Comparison of ENCODE assay signal across 8 cellular contexts in the genomic region with DNA sequence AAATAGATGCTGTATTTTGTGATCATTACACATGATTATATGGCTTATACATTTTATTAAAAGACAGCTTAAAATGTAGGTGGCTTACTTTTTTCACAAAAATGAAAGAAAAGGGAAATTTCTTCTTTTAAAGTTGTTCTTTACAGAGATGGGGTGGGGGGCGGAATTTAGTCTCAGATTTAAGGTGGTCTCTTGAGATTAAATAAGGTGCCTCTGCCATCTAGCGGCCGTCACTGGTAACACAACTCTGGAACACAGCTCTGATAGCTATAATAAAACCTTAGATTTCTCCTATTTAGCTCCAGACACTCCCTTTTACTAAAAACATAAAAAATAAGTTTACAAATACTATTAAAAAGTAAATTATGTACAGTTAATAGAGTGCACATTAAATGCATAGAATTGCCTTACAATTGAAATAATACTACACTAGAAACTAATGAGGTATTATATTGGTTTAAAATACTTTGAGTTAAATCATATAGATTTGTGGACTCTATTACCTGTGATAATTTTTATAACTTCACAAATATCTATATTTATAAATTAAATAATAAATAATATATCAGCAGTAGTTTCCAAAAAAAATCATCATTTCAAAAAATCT.
A peak's percentile ranks its signal among the peaks of the same experiment; 100 is the strongest.
DNase-seq lines count a peak whose midpoint lies in the region; ATAC-seq, FAIRE-seq and TF ChIP-seq lines count a peak whose summit lies in the region.

No MANE protein-coding gene starts in this region.

- no peaks in the 10 kb centered on the region for H3K79me2 ChIP-seq in H9 (ENCODE audit: insufficient read depth, low read length)

- no peaks in the 10 kb centered on the region for H3K27me3 Mint-ChIP-seq in H9 (ENCODE audit: low read depth)

- H3K27me3 ChIP-seq in H9 (ENCODE audit: insufficient read depth, low read length), result no peaks in the 10 kb centered on the region

- H3K27ac Mint-ChIP-seq in H9, result no peak overlapping the region

- H3K9ac ChIP-seq in H9 (ENCODE audit: extremely low read depth, insufficient read length, low read length), result no peak overlapping the region

- no peak overlapping the region for H3K4me3 ChIP-seq in fibroblast of the aortic adventitia (ENCODE audit: low read depth, low read length)

- no peak overlapping the region for H2BK120ac ChIP-seq in H9 (ENCODE audit: low read depth, low read length, poor library complexity, severe bottlenecking)

- no peak overlapping the region for H3K4ac ChIP-seq in H9 (ENCODE audit: low read depth, low read length)

- no peak overlapping the region for H2BK15ac ChIP-seq in H9 (ENCODE audit: low read depth, low read length)

- FAIRE-seq in urothelium cell line (lab: Jason Lieb, UNC), result no peak

- no peak overlapping the region for H3K18ac ChIP-seq in H9 (ENCODE audit: insufficient read length, low read depth, low read length)

- no peak for ATAC-seq in omental fat pad (ENCODE audit: low FRiP score)

- no peaks in the 10 kb centered on the region for H3K9me3 Mint-ChIP-seq in H9

- no peak overlapping the region for H3K27ac ChIP-seq in H9 (ENCODE audit: insufficient read length, low read depth, low read length)

- H3K4me1 ChIP-seq in H9 (ENCODE audit: insufficient read depth, low read length), result no peaks in the 10 kb centered on the region

- H3K56ac ChIP-seq in H9 (ENCODE audit: insufficient read length, low read depth, low read length), result no peak overlapping the region

- no peak overlapping the region for H2BK20ac ChIP-seq in H9 (ENCODE audit: low read depth, low read length, poor library complexity, severe bottlenecking)

- TF ChIP-seq CTCF in H9 (conservative IDR thresholded peaks at IDR 0.05), result peak; percentile 92
- TF ChIP-seq CTCF in fibroblast of the aortic adventitia (IDR thresholded peaks at IDR 0.05; ENCODE audit: insufficient read depth, low read length), result peak; percentile 81
- TF ChIP-seq CTCF in omental fat pad (IDR thresholded peaks at IDR 0.05), result peak in 1 of 3 donors; percentile 36

- H4K20me1 ChIP-seq in H9 (ENCODE audit: control insufficient read depth, insufficient read depth, insufficient read length), result no peaks in the 10 kb centered on the region

- H3K4me1 Mint-ChIP-seq in H9, result peaks cover 7 to 10% of the 10 kb centered on the region in 2 experiments; a peak in 3 of 4 replicates

- no peaks in the 10 kb centered on the region for H3K79me1 ChIP-seq in H9 (ENCODE audit: insufficient read depth, low read depth, low read length, poor library complexity, severe bottlenecking)

- H3K23ac ChIP-seq in H9 (ENCODE audit: insufficient read length, low read depth, low read length), result no peak overlapping the region

- no CpG with 5 or more reads among the region's 3 CpGs for WGBS in H9 (ENCODE audit: extremely low coverage, insufficient read length, low lambda C conversion rate)

- no peak overlapping the region for H4K91ac ChIP-seq in H9 (ENCODE audit: insufficient read length, low read depth, low read length)

- H3K14ac ChIP-seq in H9 (ENCODE audit: insufficient read depth, low read length), result no peak overlapping the region

- DNase-seq in EL (peak; percentile 21), H9 (peak; percentile 36), NCI-H69 (lab: John Stamatoyannopoulos, UW) (peak; percentile 56), activated T-cell treated with anti-CD3 and anti-CD28 coated beads for 4 hours (peak; percentile 36), fibroblast of the aortic adventitia (ENCODE audit: low read depth) (peak; percentile 51), omental fat pad (ENCODE audit: low spot score) (peak; percentile 48), urothelium cell line (ENCODE audit: low spot score) (peak; percentile 4), NCI-H226 (no peak)

- H3K9me3 ChIP-seq in H9 (ENCODE audit: control insufficient read depth, low read depth, low read length), result no peaks in the 10 kb centered on the region

- no peak overlapping the region for H4K8ac ChIP-seq in H9 (replicated peaks; ENCODE audit: insufficient read length, low read depth, low read length)

- no peak overlapping the region for H2BK5ac ChIP-seq in H9 (ENCODE audit: insufficient read length, low read length)

- H2BK12ac ChIP-seq in H9 (ENCODE audit: insufficient read length, low read depth, low read length), result no peak overlapping the region

- H3K4me3 Mint-ChIP-seq in H9, result no peak overlapping the region

- H4K5ac ChIP-seq in H9 (ENCODE audit: insufficient read length, low read depth, low read length), result no peak overlapping the region

- H3K36me3 Mint-ChIP-seq in H9 (ENCODE audit: insufficient read depth in 1 of 3, low read depth in 3 of 3), result peaks cover 0 to 2% (median 0%) of the 10 kb centered on the region in 3 experiments; a peak in 2 of 7 replicates

- H3K4me2 ChIP-seq in H9 (ENCODE audit: insufficient read depth, insufficient read length, low read length), result no peak overlapping the region

- H2AK5ac ChIP-seq in H9 (ENCODE audit: insufficient read length, low read length), result no peak overlapping the region

- no peak overlapping the region for H2AFZ ChIP-seq in H9 (ENCODE audit: low read length)

- H3T11ph ChIP-seq in H9 (ENCODE audit: low read length), result no peak overlapping the region

- H3K23me2 ChIP-seq in H9 (ENCODE audit: insufficient read length, low read depth, low read length, poor library complexity, severe bottlenecking), result no peaks in the 10 kb centered on the region
